In genomic region chr1:23588749-23589505, GRCh38 we compare ENCODE assay signal across 1 cellular context.
TF ChIP-seq lines count a peak whose summit lies in the region.

No MANE protein-coding gene starts in this region.

TF ChIP-seq in SK-N-SH treated with all-trans-retinoic acid at 6 μM for 48 hours, 23 proteins besides CTCF, POLR2A, EP300 and RAD21 (continued from another document):
- no peak for TF ChIP-seq ISL1 (CRISPR knock-in tag; IDR thresholded peaks at IDR 0.05)
- TF ChIP-seq TSHZ2 (CRISPR knock-in tag; IDR thresholded peaks at IDR 0.05) = no peak
- no peak for TF ChIP-seq SNAI2 (CRISPR knock-in tag; IDR thresholded peaks at IDR 0.05)
- TF ChIP-seq, protein P1, sequence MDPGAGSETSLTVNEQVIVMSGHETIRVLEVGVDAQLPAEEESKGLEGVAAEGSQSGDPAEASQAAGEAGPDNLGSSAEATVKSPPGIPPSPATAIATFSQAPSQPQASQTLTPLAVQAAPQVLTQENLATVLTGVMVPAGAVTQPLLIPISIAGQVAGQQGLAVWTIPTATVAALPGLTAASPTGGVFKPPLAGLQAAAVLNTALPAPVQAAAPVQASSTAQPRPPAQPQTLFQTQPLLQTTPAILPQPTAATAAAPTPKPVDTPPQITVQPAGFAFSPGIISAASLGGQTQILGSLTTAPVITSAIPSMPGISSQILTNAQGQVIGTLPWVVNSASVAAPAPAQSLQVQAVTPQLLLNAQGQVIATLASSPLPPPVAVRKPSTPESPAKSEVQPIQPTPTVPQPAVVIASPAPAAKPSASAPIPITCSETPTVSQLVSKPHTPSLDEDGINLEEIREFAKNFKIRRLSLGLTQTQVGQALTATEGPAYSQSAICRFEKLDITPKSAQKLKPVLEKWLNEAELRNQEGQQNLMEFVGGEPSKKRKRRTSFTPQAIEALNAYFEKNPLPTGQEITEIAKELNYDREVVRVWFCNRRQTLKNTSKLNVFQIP (CRISPR knock-in tag; IDR thresholded peaks at IDR 0.05; ENCODE audit: borderline replicate concordance, low read depth) = no peak
- no peak for TF ChIP-seq ZFP30 (CRISPR knock-in tag; IDR thresholded peaks at IDR 0.05)
- TF ChIP-seq ZNF70 (CRISPR knock-in tag; IDR thresholded peaks at IDR 0.05) = no peak
- no peak for TF ChIP-seq ZNF8 (CRISPR knock-in tag; IDR thresholded peaks at IDR 0.05)
- TF ChIP-seq OSR1 (CRISPR knock-in tag; IDR thresholded peaks at IDR 0.05) = no peak
- TF ChIP-seq, protein P2, sequence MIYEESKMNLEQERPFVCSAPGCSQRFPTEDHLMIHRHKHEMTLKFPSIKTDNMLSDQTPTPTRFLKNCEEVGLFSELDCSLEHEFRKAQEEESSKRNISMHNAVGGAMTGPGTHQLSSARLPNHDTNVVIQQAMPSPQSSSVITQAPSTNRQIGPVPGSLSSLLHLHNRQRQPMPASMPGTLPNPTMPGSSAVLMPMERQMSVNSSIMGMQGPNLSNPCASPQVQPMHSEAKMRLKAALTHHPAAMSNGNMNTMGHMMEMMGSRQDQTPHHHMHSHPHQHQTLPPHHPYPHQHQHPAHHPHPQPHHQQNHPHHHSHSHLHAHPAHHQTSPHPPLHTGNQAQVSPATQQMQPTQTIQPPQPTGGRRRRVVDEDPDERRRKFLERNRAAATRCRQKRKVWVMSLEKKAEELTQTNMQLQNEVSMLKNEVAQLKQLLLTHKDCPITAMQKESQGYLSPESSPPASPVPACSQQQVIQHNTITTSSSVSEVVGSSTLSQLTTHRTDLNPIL (CRISPR knock-in tag; IDR thresholded peaks at IDR 0.05; ENCODE audit: low read depth) = no peak
- TF ChIP-seq ZFP3 (CRISPR knock-in tag; IDR thresholded peaks at IDR 0.05) = no peak
- TF ChIP-seq PATZ1 (CRISPR knock-in tag; IDR thresholded peaks at IDR 0.05; ENCODE audit: borderline replicate concordance) = no peak
